Comparison of ENCODE assay signal across 1 cellular context in genomic region chr10:6348091-6348862, GRCh38.
TF ChIP-seq lines count a peak whose summit lies in the region.

No MANE protein-coding gene starts in this region.

TF ChIP-seq in GM12878, 131 proteins besides CTCF, POLR2A, EP300 and RAD21 (continued from another document and continues in another):
- TF ChIP-seq CEBPZ (IDR thresholded peaks at IDR 0.05; ENCODE audit: low read depth, low read length): no peak
- no peak for TF ChIP-seq SMAD5 (IDR thresholded peaks at IDR 0.05; ENCODE audit: low read depth)
- no peak for TF ChIP-seq RAD51 (IDR thresholded peaks at IDR 0.05)
- TF ChIP-seq IRF4 (IDR thresholded peaks at IDR 0.05; ENCODE audit: low read depth, low read length): peak; percentile 76
- TF ChIP-seq ZZZ3 (IDR thresholded peaks at IDR 0.05; ENCODE audit: control insufficient read depth, insufficient read length, low read depth): no peak
- no peak for TF ChIP-seq ELK1 (IDR thresholded peaks at IDR 0.05; ENCODE audit: low read depth, low read length)
- no peak for TF ChIP-seq CHD4 (IDR thresholded peaks at IDR 0.05)
- no peak for TF ChIP-seq KDM1A (IDR thresholded peaks at IDR 0.05; ENCODE audit: borderline replicate concordance)
- no peak for TF ChIP-seq CUX1 (IDR thresholded peaks at IDR 0.05; ENCODE audit: insufficient replicate concordance, low read depth, low read length)
- TF ChIP-seq PKNOX1 (IDR thresholded peaks at IDR 0.05): peak; percentile 77
- no peak for TF ChIP-seq SRF (IDR thresholded peaks at IDR 0.05; ENCODE audit: low read depth in 2 of 2, low read length in 2 of 2)
- TF ChIP-seq HSF1 (IDR thresholded peaks at IDR 0.05; ENCODE audit: low read depth, low read length): no peak
- peak; percentile 72 for TF ChIP-seq SMAD1 (IDR thresholded peaks at IDR 0.05; ENCODE audit: low read depth, partially characterized antibody)
- peak; percentile 71 for TF ChIP-seq MEF2B (IDR thresholded peaks at IDR 0.05; ENCODE audit: partially characterized antibody, poor library complexity, severe bottlenecking)
- peak; percentile 99 for TF ChIP-seq SKIL (IDR thresholded peaks at IDR 0.05; ENCODE audit: low read depth, poor library complexity, severe bottlenecking)
- TF ChIP-seq NR2C2 (IDR thresholded peaks at IDR 0.05; ENCODE audit: borderline replicate concordance, control insufficient read depth, insufficient read length, low read depth): no peak
- peak; percentile 93 for TF ChIP-seq PAX5 (IDR thresholded peaks at IDR 0.05; ENCODE audit: borderline replicate concordance, low read depth, low read length)
- peak; percentile 82; the same call in 1 of the 2 replicates for TF ChIP-seq CBX5 (IDR thresholded peaks at IDR 0.05; ENCODE audit: low read depth)
- no peak for TF ChIP-seq FOS (IDR thresholded peaks at IDR 0.05; ENCODE audit: borderline replicate concordance, extremely low read depth, insufficient read length)
- TF ChIP-seq NFYA (IDR thresholded peaks at IDR 0.05; ENCODE audit: borderline replicate concordance, low read depth, low read length): no peak
- no peak for TF ChIP-seq SIN3A (IDR thresholded peaks at IDR 0.05; ENCODE audit: low read depth, low read length)
- no peak for TF ChIP-seq NFXL1 (IDR thresholded peaks at IDR 0.05; ENCODE audit: borderline replicate concordance)
- TF ChIP-seq NKRF (conservative IDR thresholded peaks at IDR 0.05): no peak
- peak; percentile 52; the same call in 1 of the 2 replicates for TF ChIP-seq MAX (IDR thresholded peaks at IDR 0.05; ENCODE audit: low read depth, low read length)
- TF ChIP-seq MXI1 (IDR thresholded peaks at IDR 0.05; ENCODE audit: low read depth, low read length): peak; percentile 20; the same call in 1 of the 2 replicates
- TF ChIP-seq EZH2 (IDR thresholded peaks at IDR 0.05; ENCODE audit: borderline replicate concordance, control insufficient read depth, low read depth, low read length): no peak
- TF ChIP-seq EED (IDR thresholded peaks at IDR 0.05; ENCODE audit: low read depth): peak; percentile 87
- no peak for TF ChIP-seq HDAC2 (IDR thresholded peaks at IDR 0.05)
- TF ChIP-seq POU2F2 (IDR thresholded peaks at IDR 0.05; ENCODE audit: borderline replicate concordance, low read depth, low read length): peak; percentile 99
- TF ChIP-seq CEBPB (IDR thresholded peaks at IDR 0.05; ENCODE audit: borderline replicate concordance in 1 of 2, low read depth in 2 of 2, low read length in 2 of 2): 0 out of 4 replicates have a peak, but pooled peaks of 1 of the 2 experiments have one; percentile 84
- TF ChIP-seq MTA3 (IDR thresholded peaks at IDR 0.05; ENCODE audit: borderline replicate concordance, low read length): peak; percentile 91; the same call in 1 of the 2 replicates
- TF ChIP-seq PRDM15 (CRISPR knock-in tag; IDR thresholded peaks at IDR 0.05): no peak
- peak; percentile 49; the same call in 1 of the 2 replicates for TF ChIP-seq TAF1 (IDR thresholded peaks at IDR 0.05; ENCODE audit: borderline replicate concordance, low read depth, low read length)
